ENCODE assay signal across 14 cellular contexts in genomic region chr16:83830769-83831450, GRCh38. TPM values are rescaled to one million over a fixed set of nuclear protein-coding genes. Genes with fewer than 3 reads are reported as not detected.
DNase-seq lines count a peak whose midpoint lies in the region; ATAC-seq, FAIRE-seq and TF ChIP-seq lines count a peak whose summit lies in the region.
"Had no signal": no experiment of that assay in that cellular context is flagged by ENCODE, and none has a peak within 500 bp of the region (broad histone marks: within the 10 kb centered on the region; RNA-seq: fewer than 3 reads in every experiment).

No MANE protein-coding gene starts in this region.

- H3K9ac ChIP-seq in K562 (ENCODE audit: insufficient read depth in 1 of 2, low read depth in 2 of 2, low read length in 2 of 2), result no peak overlapping the region
- H3K9ac ChIP-seq: BLaER1 treated with 17β-estradiol and CSF1 and Interleukin-3, amounts not matched to agents 10 nM and 100 nM had no signal

- TF ChIP-seq RAD21 in K562 (CRISPR knock-in tag; conservative IDR thresholded peaks at IDR 0.05 in 1 of 2, IDR thresholded peaks at IDR 0.05 in 1 of 2), result no peak

- H3K9me1 ChIP-seq in K562 (ENCODE audit: control insufficient read depth, insufficient read depth, low read length), result no peaks in the 10 kb centered on the region

- ATAC-seq in K562, result no peak
- ATAC-seq in HG03457 (IDR thresholded peaks at IDR 0.05; ENCODE audit: unreplicated experiment), result no peak
- no peak for ATAC-seq in GM18511 (IDR thresholded peaks at IDR 0.05; ENCODE audit: unreplicated experiment)

- no TSS peak for BruUV-seq in K562 (replicated peaks; lab: Mats Ljungman, UMichigan)

- TF ChIP-seq POLR2A in K562 (conservative IDR thresholded peaks at IDR 0.05), result no peak

- H3K27ac ChIP-seq in K562 (ENCODE audit: extremely low read depth, low read depth, low read length), result no peak overlapping the region
- H3K27ac ChIP-seq: BLaER1 treated with 17β-estradiol and CSF1 and Interleukin-3, amounts not matched to agents 10 nM and 100 nM had no signal

- no peak for TF ChIP-seq CTCF in K562 (IDR thresholded peaks at IDR 0.05 in 2 of 3, conservative IDR thresholded peaks at IDR 0.05 in 1 of 3; ENCODE audit: insufficient read depth in 2 of 3, low read depth in 1 of 3, low read length in 3 of 3)

- peaks cover under 1% of the 10 kb centered on the region; the same call in 1 of the 2 replicates for H4K20me1 ChIP-seq in K562 (replicated peaks; ENCODE audit: control insufficient read depth, insufficient read depth, low read length)
- H4K20me1 ChIP-seq: BLaER1 treated with 17β-estradiol and CSF1 and Interleukin-3, amounts not matched to agents 10 nM and 100 nM had no signal

- no peak overlapping the region for H2AFZ ChIP-seq in K562 (ENCODE audit: low read depth, low read length)

- peaks cover 5 to 7% of the 10 kb centered on the region in 2 experiments for H3K4me1 ChIP-seq in K562 (replicated peaks in 1 of 2; ENCODE audit: control insufficient read depth in 2 of 2, insufficient read depth in 2 of 2, low read length in 2 of 2)

- CTCF ChIA-PET in K562 (lab: Yijun Ruan, JAX; ENCODE audit: low intra/inter-chr PET ratio), result no interaction called here

- WGBS in K562 (ENCODE audit: insufficient coverage, low coverage, missing lambda C conversion rate), result 3% methylated on average over 13 of the region's 13 CpGs

- no peaks in the 10 kb centered on the region for H3K9me3 ChIP-seq in K562 (replicated peaks; ENCODE audit: control insufficient read depth, insufficient read depth, low read depth, low read length)

- H3K4me3 ChIP-seq in K562, result no peak overlapping the region
- H3K4me3 ChIP-seq: BLaER1 treated with 17β-estradiol and CSF1 and Interleukin-3, amounts not matched to agents 10 nM and 100 nM had no signal

- POLR2A ChIA-PET in K562 (lab: Yijun Ruan, JAX), result no interaction called here

- peak; percentile 23 for DNase-seq in EL
- peak; percentile 9 for DNase-seq in NCI-H226
- no peak for DNase-seq in K562 (ENCODE audit: extremely low read depth in 1 of 4, low spot score in 3 of 4)
- DNase-seq in renal cortical epithelial cell (ENCODE audit: low read depth), result peak; percentile 25
- DNase-seq in stimulated activated naive CD4-positive, alpha-beta T cell treated with Interleukin-2 at 50 U/mL for 16 hours (lab: John Stamatoyannopoulos, UW), result no peak
- DNase-seq in NCI-H82 treated with DMSO at 0.1 percent for 48 hours (lab: John Stamatoyannopoulos, UW; ENCODE audit: unreplicated experiment), result no peak
- DNase-seq: ACHN; CD4-positive, CD25-positive, alpha-beta regulatory T cell; IMR-90 had no signal

- H3K79me2 ChIP-seq in K562 (ENCODE audit: control insufficient read depth, insufficient read depth, low read length), result no peaks in the 10 kb centered on the region

- intact Hi-C loops in K562 (cut with micrococcal nuclease), result no loop called here

- no peak for FAIRE-seq in K562 (lab: Jason Lieb, UNC)
- FAIRE-seq: G401.6, H54 had no signal

- H3K36me3 ChIP-seq in K562 (ENCODE audit: control insufficient read depth, insufficient read depth, low read length), result no peaks in the 10 kb centered on the region
- H3K36me3 ChIP-seq: BLaER1 treated with 17β-estradiol and CSF1 and Interleukin-3, amounts not matched to agents 10 nM and 100 nM had no signal

- no peak overlapping the region for H3K4me2 ChIP-seq in K562 (ENCODE audit: insufficient read depth, low read length)
- H3K4me2 ChIP-seq: BLaER1 treated with 17β-estradiol and CSF1 and Interleukin-3, amounts not matched to agents 10 nM and 100 nM had no signal

- H3K27me3 ChIP-seq in K562 (ENCODE audit: control insufficient read depth in 2 of 2, insufficient read depth in 2 of 2, low read length in 2 of 2), result peaks cover 36 to 62% of the 10 kb centered on the region in 2 experiments
- H3K27me3 ChIP-seq: BLaER1 treated with 17β-estradiol and CSF1 and Interleukin-3, amounts not matched to agents 10 nM and 100 nM had no signal

- in situ Hi-C loops in K562 (cut with MboI), result no loop called here

- TF ChIP-seq EP300 in K562 (IDR thresholded peaks at IDR 0.05; ENCODE audit: low read length), result no peak

TF ChIP-seq in K562, 482 proteins besides CTCF, POLR2A, EP300 and RAD21:
- TF ChIP-seq SMARCA5 (IDR thresholded peaks at IDR 0.05), result no peak
- TF ChIP-seq ZFP36 (IDR thresholded peaks at IDR 0.05; ENCODE audit: low read depth, low read length, partially characterized antibody), result peak; percentile 56
- no peak for TF ChIP-seq HMG20B (CRISPR knock-in tag; IDR thresholded peaks at IDR 0.05)
- TF ChIP-seq NUFIP1 (IDR thresholded peaks at IDR 0.05; ENCODE audit: partially characterized antibody), result no peak
- TF ChIP-seq PPARD (CRISPR knock-in tag; IDR thresholded peaks at IDR 0.05), result no peak
- TF ChIP-seq NR2C2 (CRISPR knock-in tag; IDR thresholded peaks at IDR 0.05), result no peak
- no peak for TF ChIP-seq NR2C2 (tag; IDR thresholded peaks at IDR 0.05)
- TF ChIP-seq ZNF263 (CRISPR knock-in tag; IDR thresholded peaks at IDR 0.05; ENCODE audit: borderline replicate concordance), result no peak
- peak; percentile 57 for TF ChIP-seq BCOR (IDR thresholded peaks at IDR 0.05)
- TF ChIP-seq SRSF1 (IDR thresholded peaks at IDR 0.05; ENCODE audit: low read depth, low read length), result no peak
- no peak for TF ChIP-seq CTBP1 (IDR thresholded peaks at IDR 0.05; ENCODE audit: borderline replicate concordance)
- peak; percentile 61 for TF ChIP-seq RBM25 (IDR thresholded peaks at IDR 0.05; ENCODE audit: low read depth, low read length, severe bottlenecking)
- TF ChIP-seq SNIP1 (IDR thresholded peaks at IDR 0.05; ENCODE audit: low read depth), result no peak

RNA-seq across cellular contexts. Expression of gene HSBP1, which starts 23.1 kb away (rescaled TPM):
- 20.4 and 22.1 TPM in 2 replicates for total RNA-seq in K562 (2011; cell fraction: chromatin; rRNA removed; ENCODE audit: low replicate concordance)
- 17.9 and 20.3 TPM in 2 replicates for total RNA-seq in K562 (2011; cell fraction: nucleolus; rRNA removed)
- 19.2 and 31.9 TPM in 2 replicates for total RNA-seq in K562 (2011; cell fraction: nucleoplasm; rRNA removed)
- 180 and 218 TPM in 2 replicates for total RNA-seq in K562 (2014; rRNA removed)
- 157 and 161 TPM in 2 replicates for total RNA-seq in K562 (2014; rRNA removed; fragmentation: Illumina TruSeq; extraction: Trizol)
- 152 and 172 TPM in 2 replicates for total RNA-seq in K562 (2015; rRNA removed; fragmentation: Illumina TruSeq; extraction: Trizol)
- total RNA-seq in K562 (2021), result 156 and 175 TPM in 2 replicates
- 191 and 257 TPM in 2 replicates for polyA plus RNA-seq in K562 (2011; rRNA removed)
- 49.3 and 72.5 TPM in 2 replicates for polyA plus RNA-seq in K562 (2011; cell fraction: cytosol; rRNA removed)
- 61.5 and 101 TPM in 2 replicates for polyA plus RNA-seq in K562 (2011; cell fraction: nucleus; rRNA removed)
- 147 and 385 TPM in 2 replicates for polyA plus RNA-seq in K562 (2012)
- 84.9 and 112 TPM in 2 replicates for polyA plus RNA-seq in K562 (2014; fragmentation: Illumina TruSeq; extraction: Trizol)
- polyA plus RNA-seq in K562 (2014; fragmentation: Nextera tagmentation; extraction: Ambion mirVana), result 100 to 1,000 TPM; 619 to 677 TPM
- polyA plus RNA-seq in K562 (2014; rRNA removed), result 204 and 301 TPM in 2 replicates
- 137 and 158 TPM in 2 replicates for polyA minus RNA-seq in K562 (2011; rRNA and poly(A)+ RNA removed)
- 30.6 and 37.9 TPM in 2 replicates for polyA minus RNA-seq in K562 (2011; cell fraction: cytosol; rRNA and poly(A)+ RNA removed)
- polyA minus RNA-seq in K562 (2011; cell fraction: nucleus; rRNA and poly(A)+ RNA removed), result 15.1 and 25.3 TPM in 2 replicates
- total RNA-seq in renal cortical epithelial cell, result 39.1 and 103 TPM in 2 replicates

Comparison
In these comparisons a context has a peak if more than half of its experiments do, and no peak if none do; other contexts are left out.
1. DNase-seq: peak in EL (single experiment), NCI-H226 (single experiment) and renal cortical epithelial cell (single experiment); none in K562 (0 of 4), stimulated activated naive CD4-positive, alpha-beta T cell treated with Interleukin-2 at 50 U/mL for 16 hours (single experiment) and NCI-H82 treated with DMSO at 0.1 percent for 48 hours (single experiment).